1 cellular context compared by ENCODE assay signal in genomic region chr19:43606569-43607229, GRCh38.
TF ChIP-seq lines count a peak whose summit lies in the region.

No MANE protein-coding gene starts in this region.

TF ChIP-seq in K562, 482 proteins besides CTCF, POLR2A, EP300 and RAD21:
- TF ChIP-seq MNT (conservative IDR thresholded peaks at IDR 0.05): 0 out of 4 replicates have a peak, but pooled peaks of 1 of the 2 experiments have one; percentile 2
- TF ChIP-seq, protein P1, sequence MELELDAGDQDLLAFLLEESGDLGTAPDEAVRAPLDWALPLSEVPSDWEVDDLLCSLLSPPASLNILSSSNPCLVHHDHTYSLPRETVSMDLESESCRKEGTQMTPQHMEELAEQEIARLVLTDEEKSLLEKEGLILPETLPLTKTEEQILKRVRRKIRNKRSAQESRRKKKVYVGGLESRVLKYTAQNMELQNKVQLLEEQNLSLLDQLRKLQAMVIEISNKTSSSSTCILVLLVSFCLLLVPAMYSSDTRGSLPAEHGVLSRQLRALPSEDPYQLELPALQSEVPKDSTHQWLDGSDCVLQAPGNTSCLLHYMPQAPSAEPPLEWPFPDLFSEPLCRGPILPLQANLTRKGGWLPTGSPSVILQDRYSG (tag; conservative IDR thresholded peaks at IDR 0.05; ENCODE audit: low read depth): no peak
TF ChIP-seq in K562: peak in this region for 1.
